In the genomic region with DNA sequence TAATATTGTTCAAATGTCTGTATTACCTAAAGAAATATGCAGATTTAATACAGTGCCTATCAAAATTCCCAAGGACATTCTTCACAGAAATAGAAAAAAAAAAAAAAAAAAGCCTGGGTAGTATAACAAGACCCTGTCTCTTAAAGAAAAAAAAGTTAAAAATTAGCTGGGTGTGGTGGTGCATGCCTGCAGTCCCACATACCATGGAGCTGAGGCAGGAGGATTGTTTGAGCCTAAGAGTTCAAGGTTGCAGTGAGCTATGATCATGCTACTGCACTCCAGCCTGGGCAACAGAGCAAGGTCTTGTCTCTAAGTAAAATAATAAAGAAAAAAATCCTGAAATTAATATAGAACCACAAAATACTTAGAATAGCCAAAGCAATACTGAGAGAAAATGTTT, we compare ENCODE assay signal across 1 cellular context.
TF ChIP-seq lines count a peak whose summit lies in the region.

No MANE protein-coding gene starts in this region.

TF ChIP-seq in HepG2, 621 proteins besides CTCF, POLR2A, EP300 and RAD21 (continued from another document and continues in another):
- TF ChIP-seq, protein P1, sequence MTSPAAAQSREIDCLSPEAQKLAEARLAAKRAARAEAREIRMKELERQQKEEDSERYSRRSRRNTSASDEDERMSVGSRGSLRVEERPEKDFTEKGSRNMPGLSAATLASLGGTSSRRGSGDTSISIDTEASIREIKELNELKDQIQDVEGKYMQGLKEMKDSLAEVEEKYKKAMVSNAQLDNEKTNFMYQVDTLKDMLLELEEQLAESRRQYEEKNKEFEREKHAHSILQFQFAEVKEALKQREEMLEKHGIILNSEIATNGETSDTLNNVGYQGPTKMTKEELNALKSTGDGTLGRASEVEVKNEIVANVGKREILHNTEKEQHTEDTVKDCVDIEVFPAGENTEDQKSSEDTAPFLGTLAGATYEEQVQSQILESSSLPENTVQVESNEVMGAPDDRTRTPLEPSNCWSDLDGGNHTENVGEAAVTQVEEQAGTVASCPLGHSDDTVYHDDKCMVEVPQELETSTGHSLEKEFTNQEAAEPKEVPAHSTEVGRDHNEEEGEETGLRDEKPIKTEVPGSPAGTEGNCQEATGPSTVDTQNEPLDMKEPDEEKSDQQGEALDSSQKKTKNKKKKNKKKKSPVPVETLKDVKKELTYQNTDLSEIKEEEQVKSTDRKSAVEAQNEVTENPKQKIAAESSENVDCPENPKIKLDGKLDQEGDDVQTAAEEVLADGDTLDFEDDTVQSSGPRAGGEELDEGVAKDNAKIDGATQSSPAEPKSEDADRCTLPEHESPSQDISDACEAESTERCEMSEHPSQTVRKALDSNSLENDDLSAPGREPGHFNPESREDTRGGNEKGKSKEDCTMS (CRISPR knock-in tag; conservative IDR thresholded peaks at IDR 0.05) = no peak
- 0 out of 2 replicates have a peak, but pooled peaks have one; percentile 21 for TF ChIP-seq CEBPG (CRISPR knock-in tag; IDR thresholded peaks at IDR 0.05)
- no peak for TF ChIP-seq HOXA5 (CRISPR knock-in tag; IDR thresholded peaks at IDR 0.05)
- TF ChIP-seq, protein P2, sequence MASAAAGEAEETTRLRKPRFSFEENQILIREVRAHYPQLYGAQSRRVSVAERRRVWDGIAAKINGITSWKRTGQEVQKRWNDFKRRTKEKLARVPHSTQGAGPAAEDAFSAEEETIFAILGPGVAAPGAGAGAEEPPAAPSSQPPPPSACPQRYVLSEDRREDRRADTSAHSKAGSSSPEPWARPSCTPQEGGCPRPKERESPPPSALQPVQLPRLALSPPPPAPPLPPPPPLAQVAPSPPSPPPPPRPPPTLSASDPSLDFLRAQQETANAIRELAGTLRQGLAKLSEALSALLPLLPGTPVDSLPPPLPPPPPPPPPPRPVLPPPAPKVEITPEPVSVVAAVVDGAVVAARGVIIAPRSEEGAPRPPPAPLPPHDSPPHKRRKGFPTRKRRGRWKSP (CRISPR knock-in tag; IDR thresholded peaks at IDR 0.05) = no peak
- TF ChIP-seq GTF3A (CRISPR knock-in tag; conservative IDR thresholded peaks at IDR 0.05) = no peak
- TF ChIP-seq RFX5 (IDR thresholded peaks at IDR 0.05; ENCODE audit: low read depth, low read length) = no peak
- no peak for TF ChIP-seq ZFP82 (CRISPR knock-in tag; IDR thresholded peaks at IDR 0.05; ENCODE audit: borderline replicate concordance)
- TF ChIP-seq ZNF577 (CRISPR knock-in tag; IDR thresholded peaks at IDR 0.05; ENCODE audit: borderline replicate concordance, low read depth) = no peak
- no peak for TF ChIP-seq SOX6 (IDR thresholded peaks at IDR 0.05)
- TF ChIP-seq SOX6 (CRISPR knock-in tag; IDR thresholded peaks at IDR 0.05) = peak; percentile 46
- TF ChIP-seq KDM4B (CRISPR knock-in tag; IDR thresholded peaks at IDR 0.05) = no peak
- 0 out of 2 replicates have a peak, but pooled peaks have one; percentile 12 for TF ChIP-seq THAP11 (CRISPR knock-in tag; IDR thresholded peaks at IDR 0.05)
- TF ChIP-seq MED8 (CRISPR knock-in tag; IDR thresholded peaks at IDR 0.05; ENCODE audit: insufficient replicate concordance) = no peak
- TF ChIP-seq, protein P3, sequence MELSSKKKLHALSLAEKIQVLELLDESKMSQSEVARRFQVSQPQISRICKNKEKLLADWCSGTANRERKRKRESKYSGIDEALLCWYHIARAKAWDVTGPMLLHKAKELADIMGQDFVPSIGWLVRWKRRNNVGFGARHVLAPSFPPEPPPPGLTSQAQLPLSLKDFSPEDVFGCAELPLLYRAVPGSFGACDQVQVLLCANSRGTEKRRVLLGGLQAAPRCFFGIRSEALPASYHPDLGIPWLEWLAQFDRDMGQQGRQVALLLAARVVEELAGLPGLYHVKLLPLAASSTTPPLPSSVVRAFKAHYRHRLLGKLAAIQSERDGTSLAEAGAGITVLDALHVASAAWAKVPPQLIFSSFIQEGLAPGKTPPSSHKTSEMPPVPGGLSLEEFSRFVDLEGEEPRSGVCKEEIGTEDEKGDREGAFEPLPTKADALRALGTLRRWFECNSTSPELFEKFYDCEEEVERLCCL (CRISPR knock-in tag; IDR thresholded peaks at IDR 0.05; ENCODE audit: borderline replicate concordance) = no peak
- no peak for TF ChIP-seq FOXM1 (CRISPR knock-in tag; IDR thresholded peaks at IDR 0.05)
- TF ChIP-seq, protein P4, sequence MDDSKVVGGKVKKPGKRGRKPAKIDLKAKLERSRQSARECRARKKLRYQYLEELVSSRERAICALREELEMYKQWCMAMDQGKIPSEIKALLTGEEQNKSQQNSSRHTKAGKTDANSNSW (CRISPR knock-in tag; IDR thresholded peaks at IDR 0.05; ENCODE audit: borderline replicate concordance) = no peak
- TF ChIP-seq, protein P5, sequence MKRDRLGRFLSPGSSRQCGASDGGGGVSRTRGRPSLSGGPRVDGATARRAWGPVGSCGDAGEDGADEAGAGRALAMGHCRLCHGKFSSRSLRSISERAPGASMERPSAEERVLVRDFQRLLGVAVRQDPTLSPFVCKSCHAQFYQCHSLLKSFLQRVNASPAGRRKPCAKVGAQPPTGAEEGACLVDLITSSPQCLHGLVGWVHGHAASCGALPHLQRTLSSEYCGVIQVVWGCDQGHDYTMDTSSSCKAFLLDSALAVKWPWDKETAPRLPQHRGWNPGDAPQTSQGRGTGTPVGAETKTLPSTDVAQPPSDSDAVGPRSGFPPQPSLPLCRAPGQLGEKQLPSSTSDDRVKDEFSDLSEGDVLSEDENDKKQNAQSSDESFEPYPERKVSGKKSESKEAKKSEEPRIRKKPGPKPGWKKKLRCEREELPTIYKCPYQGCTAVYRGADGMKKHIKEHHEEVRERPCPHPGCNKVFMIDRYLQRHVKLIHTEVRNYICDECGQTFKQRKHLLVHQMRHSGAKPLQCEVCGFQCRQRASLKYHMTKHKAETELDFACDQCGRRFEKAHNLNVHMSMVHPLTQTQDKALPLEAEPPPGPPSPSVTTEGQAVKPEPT (CRISPR knock-in tag; IDR thresholded peaks at IDR 0.05; ENCODE audit: low read depth) = no peak
- TF ChIP-seq SP1 (IDR thresholded peaks at IDR 0.05) = no peak
- TF ChIP-seq SP1 (CRISPR knock-in tag; IDR thresholded peaks at IDR 0.05) = no peak
- TF ChIP-seq, protein P6, sequence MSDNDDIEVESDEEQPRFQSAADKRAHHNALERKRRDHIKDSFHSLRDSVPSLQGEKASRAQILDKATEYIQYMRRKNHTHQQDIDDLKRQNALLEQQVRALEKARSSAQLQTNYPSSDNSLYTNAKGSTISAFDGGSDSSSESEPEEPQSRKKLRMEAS (IDR thresholded peaks at IDR 0.05) = no peak
- 0 out of 2 replicates have a peak, but pooled peaks have one; percentile 27 for TF ChIP-seq ATF7 (IDR thresholded peaks at IDR 0.05)
- TF ChIP-seq ATF7 (CRISPR knock-in tag; IDR thresholded peaks at IDR 0.05) = no peak
- TF ChIP-seq, protein P7, sequence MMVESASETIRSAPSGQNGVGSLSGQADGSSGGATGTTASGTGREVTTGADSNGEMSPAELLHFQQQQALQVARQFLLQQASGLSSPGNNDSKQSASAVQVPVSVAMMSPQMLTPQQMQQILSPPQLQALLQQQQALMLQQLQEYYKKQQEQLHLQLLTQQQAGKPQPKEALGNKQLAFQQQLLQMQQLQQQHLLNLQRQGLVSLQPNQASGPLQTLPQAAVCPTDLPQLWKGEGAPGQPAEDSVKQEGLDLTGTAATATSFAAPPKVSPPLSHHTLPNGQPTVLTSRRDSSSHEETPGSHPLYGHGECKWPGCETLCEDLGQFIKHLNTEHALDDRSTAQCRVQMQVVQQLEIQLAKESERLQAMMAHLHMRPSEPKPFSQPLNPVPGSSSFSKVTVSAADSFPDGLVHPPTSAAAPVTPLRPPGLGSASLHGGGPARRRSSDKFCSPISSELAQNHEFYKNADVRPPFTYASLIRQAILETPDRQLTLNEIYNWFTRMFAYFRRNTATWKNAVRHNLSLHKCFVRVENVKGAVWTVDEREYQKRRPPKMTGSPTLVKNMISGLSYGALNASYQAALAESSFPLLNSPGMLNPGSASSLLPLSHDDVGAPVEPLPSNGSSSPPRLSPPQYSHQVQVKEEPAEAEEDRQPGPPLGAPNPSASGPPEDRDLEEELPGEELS (CRISPR knock-in tag; IDR thresholded peaks at IDR 0.05) = no peak
- no peak for TF ChIP-seq CHD2 (IDR thresholded peaks at IDR 0.05; ENCODE audit: low read depth, low read length)
- TF ChIP-seq REXO4 (CRISPR knock-in tag; IDR thresholded peaks at IDR 0.05; ENCODE audit: borderline replicate concordance) = no peak
- TF ChIP-seq CBX1 (IDR thresholded peaks at IDR 0.05; ENCODE audit: low read depth) = no peak
- TF ChIP-seq SP140L (CRISPR knock-in tag; IDR thresholded peaks at IDR 0.05; ENCODE audit: borderline replicate concordance) = no peak
- TF ChIP-seq RFXANK (CRISPR knock-in tag; IDR thresholded peaks at IDR 0.05) = no peak
- TF ChIP-seq ZNF484 (CRISPR knock-in tag; IDR thresholded peaks at IDR 0.05; ENCODE audit: borderline replicate concordance, low read depth) = no peak
- no peak for TF ChIP-seq RELA (CRISPR knock-in tag; IDR thresholded peaks at IDR 0.05)
- TF ChIP-seq ZNF337 (CRISPR knock-in tag; IDR thresholded peaks at IDR 0.05; ENCODE audit: borderline replicate concordance, low read depth) = no peak
- no peak for TF ChIP-seq EZH2 (conservative IDR thresholded peaks at IDR 0.05; ENCODE audit: low read depth, low read length)
- no peak for TF ChIP-seq ZNF367 (CRISPR knock-in tag; IDR thresholded peaks at IDR 0.05; ENCODE audit: borderline replicate concordance)
- no peak for TF ChIP-seq RARG (CRISPR knock-in tag; IDR thresholded peaks at IDR 0.05; ENCODE audit: low read depth)
- TF ChIP-seq, protein P8, sequence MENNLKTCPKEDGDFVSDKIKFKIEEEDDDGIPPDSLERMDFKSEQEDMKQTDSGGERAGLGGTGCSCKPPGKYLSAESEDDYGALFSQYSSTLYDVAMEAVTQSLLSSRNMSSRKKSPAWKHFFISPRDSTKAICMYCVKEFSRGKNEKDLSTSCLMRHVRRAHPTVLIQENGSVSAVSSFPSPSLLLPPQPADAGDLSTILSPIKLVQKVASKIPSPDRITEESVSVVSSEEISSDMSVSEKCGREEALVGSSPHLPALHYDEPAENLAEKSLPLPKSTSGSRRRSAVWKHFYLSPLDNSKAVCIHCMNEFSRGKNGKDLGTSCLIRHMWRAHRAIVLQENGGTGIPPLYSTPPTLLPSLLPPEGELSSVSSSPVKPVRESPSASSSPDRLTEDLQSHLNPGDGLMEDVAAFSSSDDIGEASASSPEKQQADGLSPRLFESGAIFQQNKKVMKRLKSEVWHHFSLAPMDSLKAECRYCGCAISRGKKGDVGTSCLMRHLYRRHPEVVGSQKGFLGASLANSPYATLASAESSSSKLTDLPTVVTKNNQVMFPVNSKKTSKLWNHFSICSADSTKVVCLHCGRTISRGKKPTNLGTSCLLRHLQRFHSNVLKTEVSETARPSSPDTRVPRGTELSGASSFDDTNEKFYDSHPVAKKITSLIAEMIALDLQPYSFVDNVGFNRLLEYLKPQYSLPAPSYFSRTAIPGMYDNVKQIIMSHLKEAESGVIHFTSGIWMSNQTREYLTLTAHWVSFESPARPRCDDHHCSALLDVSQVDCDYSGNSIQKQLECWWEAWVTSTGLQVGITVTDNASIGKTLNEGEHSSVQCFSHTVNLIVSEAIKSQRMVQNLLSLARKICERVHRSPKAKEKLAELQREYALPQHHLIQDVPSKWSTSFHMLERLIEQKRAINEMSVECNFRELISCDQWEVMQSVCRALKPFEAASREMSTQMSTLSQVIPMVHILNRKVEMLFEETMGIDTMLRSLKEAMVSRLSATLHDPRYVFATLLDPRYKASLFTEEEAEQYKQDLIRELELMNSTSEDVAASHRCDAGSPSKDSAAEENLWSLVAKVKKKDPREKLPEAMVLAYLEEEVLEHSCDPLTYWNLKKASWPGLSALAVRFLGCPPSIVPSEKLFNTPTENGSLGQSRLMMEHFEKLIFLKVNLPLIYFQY (CRISPR knock-in tag; IDR thresholded peaks at IDR 0.05; ENCODE audit: borderline replicate concordance) = no peak
- no peak for TF ChIP-seq MBNL3 (CRISPR knock-in tag; conservative IDR thresholded peaks at IDR 0.05)
- peak; percentile 47; the same call in 1 of the 2 replicates for TF ChIP-seq POGZ (CRISPR knock-in tag; IDR thresholded peaks at IDR 0.05)
- TF ChIP-seq ZNF282 (IDR thresholded peaks at IDR 0.05; ENCODE audit: partially characterized antibody) = no peak
- TF ChIP-seq FOSL1 (CRISPR knock-in tag; IDR thresholded peaks at IDR 0.05; ENCODE audit: borderline replicate concordance) = no peak
- TF ChIP-seq JUN (CRISPR knock-in tag; IDR thresholded peaks at IDR 0.05) = no peak; the same call in 1 of the 2 replicates
- TF ChIP-seq HNF4G (IDR thresholded peaks at IDR 0.05; ENCODE audit: borderline replicate concordance, low read depth, low read length) = peak; percentile 54
- no peak for TF ChIP-seq HNF4G (CRISPR knock-in tag; IDR thresholded peaks at IDR 0.05; ENCODE audit: borderline replicate concordance, low read depth)
- no peak for TF ChIP-seq ZNF572 (CRISPR knock-in tag; IDR thresholded peaks at IDR 0.05)
- TF ChIP-seq, protein P9, sequence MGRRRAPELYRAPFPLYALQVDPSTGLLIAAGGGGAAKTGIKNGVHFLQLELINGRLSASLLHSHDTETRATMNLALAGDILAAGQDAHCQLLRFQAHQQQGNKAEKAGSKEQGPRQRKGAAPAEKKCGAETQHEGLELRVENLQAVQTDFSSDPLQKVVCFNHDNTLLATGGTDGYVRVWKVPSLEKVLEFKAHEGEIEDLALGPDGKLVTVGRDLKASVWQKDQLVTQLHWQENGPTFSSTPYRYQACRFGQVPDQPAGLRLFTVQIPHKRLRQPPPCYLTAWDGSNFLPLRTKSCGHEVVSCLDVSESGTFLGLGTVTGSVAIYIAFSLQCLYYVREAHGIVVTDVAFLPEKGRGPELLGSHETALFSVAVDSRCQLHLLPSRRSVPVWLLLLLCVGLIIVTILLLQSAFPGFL (CRISPR knock-in tag; IDR thresholded peaks at IDR 0.05) = no peak
- TF ChIP-seq, protein P10, sequence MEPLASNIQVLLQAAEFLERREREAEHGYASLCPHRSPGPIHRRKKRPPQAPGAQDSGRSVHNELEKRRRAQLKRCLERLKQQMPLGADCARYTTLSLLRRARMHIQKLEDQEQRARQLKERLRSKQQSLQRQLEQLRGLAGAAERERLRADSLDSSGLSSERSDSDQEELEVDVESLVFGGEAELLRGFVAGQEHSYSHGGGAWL (CRISPR knock-in tag; IDR thresholded peaks at IDR 0.05) = no peak
- TF ChIP-seq ZNF549 (CRISPR knock-in tag; IDR thresholded peaks at IDR 0.05) = no peak
- peak; percentile 57 for TF ChIP-seq SOX5 (CRISPR knock-in tag; IDR thresholded peaks at IDR 0.05; ENCODE audit: borderline replicate concordance)
- TF ChIP-seq ZNF430 (CRISPR knock-in tag; IDR thresholded peaks at IDR 0.05) = 0 out of 2 replicates have a peak, but pooled peaks have one; percentile 28
- TF ChIP-seq, protein P11, sequence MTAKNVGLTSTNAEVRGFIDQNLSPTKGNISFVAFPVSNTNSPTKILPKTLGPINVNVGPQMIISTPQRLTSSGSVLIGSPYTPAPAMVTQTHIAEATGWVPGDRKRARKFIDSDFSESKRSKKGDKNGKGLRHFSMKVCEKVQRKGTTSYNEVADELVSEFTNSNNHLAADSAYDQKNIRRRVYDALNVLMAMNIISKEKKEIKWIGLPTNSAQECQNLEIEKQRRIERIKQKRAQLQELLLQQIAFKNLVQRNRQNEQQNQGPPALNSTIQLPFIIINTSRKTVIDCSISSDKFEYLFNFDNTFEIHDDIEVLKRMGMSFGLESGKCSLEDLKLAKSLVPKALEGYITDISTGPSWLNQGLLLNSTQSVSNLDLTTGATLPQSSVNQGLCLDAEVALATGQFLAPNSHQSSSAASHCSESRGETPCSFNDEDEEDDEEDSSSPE (CRISPR knock-in tag; IDR thresholded peaks at IDR 0.05) = no peak
